Comparison of ENCODE assay signal across 35 cellular contexts in genomic region chr10:8122970-8123369, GRCh38.
DNase-seq lines count a peak whose midpoint lies in the region; ATAC-seq, FAIRE-seq and TF ChIP-seq lines count a peak whose summit lies in the region.
"Had no signal": no experiment of that assay in that cellular context is flagged by ENCODE, and none has a peak within 500 bp of the region (broad histone marks: within the 10 kb centered on the region; RNA-seq: fewer than 3 reads in every experiment).

No MANE protein-coding gene starts in this region.

- no peaks in the 10 kb centered on the region for H3K36me3 ChIP-seq in HEK293 (ENCODE audit: control insufficient read depth in 2 of 2, insufficient read depth in 1 of 2, low read length in 2 of 2)
- H3K36me3 ChIP-seq in K562 (ENCODE audit: control insufficient read depth, insufficient read depth, low read length): no peaks in the 10 kb centered on the region
- H3K36me3 ChIP-seq in upper lobe of left lung: no peaks in the 10 kb centered on the region
- H3K36me3 ChIP-seq in left ventricle myocardium inferior: no peaks in the 10 kb centered on the region
- H3K36me3 ChIP-seq: BE2C; BLaER1; BLaER1 treated with 17β-estradiol and CSF1 and Interleukin-3, amounts not matched to agents 10 nM and 100 nM had no signal

- no peak for ATAC-seq in activated T-cell treated with anti-CD3 and anti-CD28 coated beads, Interleukin-2, amount 50 U/mL, for 72 hours (replicated peaks in 1 of 2)
- no peak for ATAC-seq in K562
- no peak for ATAC-seq in upper lobe of left lung (ENCODE audit: low FRiP score in 2 of 2)
- ATAC-seq: A549; CD8-positive, alpha-beta T cell had no signal

- no peak for TF ChIP-seq RAD21 in K562 (CRISPR knock-in tag; conservative IDR thresholded peaks at IDR 0.05 in 1 of 2, IDR thresholded peaks at IDR 0.05 in 1 of 2)

- 8% methylated on average over 1 of the region's 1 CpG for WGBS in K562 (ENCODE audit: insufficient coverage, low coverage, missing lambda C conversion rate)
- 88 to 90% methylated on average over 1 of the region's 1 CpG for WGBS in upper lobe of left lung, 2 donors

- H3K36me3 Mint-ChIP-seq in activated T-cell treated with anti-CD3 and anti-CD28 coated beads, Interleukin-2, amount 50 U/mL, for 72 hours (ENCODE audit: insufficient read depth in 2 of 2): peaks cover 0 to 1% of the 10 kb centered on the region in 2 donors
- H3K36me3 Mint-ChIP-seq: CD14-positive monocyte; CD4-positive, alpha-beta memory T cell; CD4-positive, CD25-positive, alpha-beta regulatory T cell; CD8-positive, alpha-beta memory T cell; CD8-positive, alpha-beta T cell had no signal

- intact Hi-C loops in K562 (cut with micrococcal nuclease) (no loop called here), left ventricle myocardium inferior (cut with micrococcal nuclease) (no loop called here)

- TF ChIP-seq EP300 in K562 (IDR thresholded peaks at IDR 0.05; ENCODE audit: low read length) (no peak), upper lobe of left lung (IDR thresholded peaks at IDR 0.05) (no peak)

- H3K4me1 ChIP-seq in HEK293 (ENCODE audit: control insufficient read depth, insufficient read depth, low read length) (no peaks in the 10 kb centered on the region), K562 (replicated peaks in 1 of 2; ENCODE audit: control insufficient read depth in 2 of 2, insufficient read depth in 2 of 2, low read length in 2 of 2) (no peaks in the 10 kb centered on the region), upper lobe of left lung (no peaks in the 10 kb centered on the region), left ventricle myocardium inferior (no peaks in the 10 kb centered on the region)
- H3K4me1 ChIP-seq: A549; BE2C; BLaER1; BLaER1 treated with 17β-estradiol and CSF1 and Interleukin-3, amounts not matched to agents 10 nM and 100 nM had no signal

- no peak overlapping the region for H3K4me2 ChIP-seq in K562 (ENCODE audit: insufficient read depth, low read length)
- H3K4me2 ChIP-seq: A549; BLaER1; BLaER1 treated with 17β-estradiol and CSF1 and Interleukin-3, amounts not matched to agents 10 nM and 100 nM had no signal

- H3K4me3 ChIP-seq in HEK293 (ENCODE audit: low read depth, low read length) (no peak overlapping the region), K562 (no peak overlapping the region), upper lobe of left lung (no peak overlapping the region), left ventricle myocardium inferior (no peak overlapping the region)
- H3K4me3 ChIP-seq: A549; BLaER1; BLaER1 treated with 17β-estradiol and CSF1 and Interleukin-3, amounts not matched to agents 10 nM and 100 nM had no signal

- peak overlapping the region; percentile 89 for H3K27ac Mint-ChIP-seq in activated T-cell treated with anti-CD3 and anti-CD28 coated beads, Interleukin-2, amount 50 U/mL, for 72 hours
- H3K27ac Mint-ChIP-seq: B cell; CD14-positive monocyte; CD4-positive, alpha-beta T cell; CD4-positive, CD25-positive, alpha-beta regulatory T cell; CD8-positive, alpha-beta memory T cell; CD8-positive, alpha-beta T cell had no signal

- H3K9me3 ChIP-seq in HEK293 (ENCODE audit: control insufficient read depth, insufficient read depth, low read depth, low read length) (no peaks in the 10 kb centered on the region), K562 (replicated peaks; ENCODE audit: control insufficient read depth, insufficient read depth, low read depth, low read length) (0 out of 2 replicates have a peak, but pooled peaks cover 2% of the 10 kb centered on the region), upper lobe of left lung (no peaks in the 10 kb centered on the region), left ventricle myocardium inferior (replicated peaks) (no peaks in the 10 kb centered on the region)
- H3K9me3 ChIP-seq: A549; BE2C; BLaER1; BLaER1 treated with 17β-estradiol and CSF1 and Interleukin-3, amounts not matched to agents 10 nM and 100 nM; Caco-2 had no signal

- CTCF ChIA-PET in HEK293 (lab: Yijun Ruan, JAX) (no interaction called here), K562 (lab: Yijun Ruan, JAX; ENCODE audit: low intra/inter-chr PET ratio) (no interaction called here)

- TF ChIP-seq CTCF in HEK293 (tag by site-specific recombination; IDR thresholded peaks at IDR 0.05) (no peak), K562 (IDR thresholded peaks at IDR 0.05 in 2 of 3, conservative IDR thresholded peaks at IDR 0.05 in 1 of 3; ENCODE audit: insufficient read depth in 2 of 3, low read depth in 1 of 3, low read length in 3 of 3) (no peak), upper lobe of left lung (IDR thresholded peaks at IDR 0.05) (no peak), left ventricle myocardium inferior (IDR thresholded peaks at IDR 0.05; ENCODE audit: borderline replicate concordance) (no peak)

- H4K20me1 ChIP-seq in K562 (replicated peaks; ENCODE audit: control insufficient read depth, insufficient read depth, low read length): no peaks in the 10 kb centered on the region
- H4K20me1 ChIP-seq: BLaER1; BLaER1 treated with 17β-estradiol and CSF1 and Interleukin-3, amounts not matched to agents 10 nM and 100 nM had no signal

- H3K79me2 ChIP-seq in K562 (ENCODE audit: control insufficient read depth, insufficient read depth, low read length): no peaks in the 10 kb centered on the region

- FAIRE-seq in K562 (lab: Jason Lieb, UNC): no peak
- FAIRE-seq: A204.1, A549, D721Med had no signal

- in situ Hi-C loops in K562 (cut with MboI): no loop called here

- H3K9me3 Mint-ChIP-seq in activated T-cell treated with anti-CD3 and anti-CD28 coated beads, Interleukin-2, amount 50 U/mL, for 72 hours: no peaks in the 10 kb centered on the region
- H3K9me3 Mint-ChIP-seq: CD4-positive, alpha-beta T cell; CD4-positive, CD25-positive, alpha-beta regulatory T cell; CD8-positive, alpha-beta memory T cell; CD8-positive, alpha-beta T cell had no signal

- TF ChIP-seq POLR2A in K562 (conservative IDR thresholded peaks at IDR 0.05): no peak
- no peak for TF ChIP-seq POLR2A in upper lobe of left lung (IDR thresholded peaks at IDR 0.05)

- H3K27me3 ChIP-seq in K562 (ENCODE audit: control insufficient read depth in 2 of 2, insufficient read depth in 2 of 2, low read length in 2 of 2): no peaks in the 10 kb centered on the region
- no peaks in the 10 kb centered on the region for H3K27me3 ChIP-seq in upper lobe of left lung
- H3K27me3 ChIP-seq in left ventricle myocardium inferior (ENCODE audit: low read depth): peaks cover 11% of the 10 kb centered on the region
- H3K27me3 ChIP-seq: BE2C, BLaER1 had no signal

- H3K27me3 Mint-ChIP-seq in activated T-cell treated with anti-CD3 and anti-CD28 coated beads, Interleukin-2, amount 50 U/mL, for 72 hours (ENCODE audit: low read depth): peaks cover 7% of the 10 kb centered on the region
- H3K27me3 Mint-ChIP-seq: CD4-positive, alpha-beta memory T cell; CD4-positive, alpha-beta T cell; CD4-positive, CD25-positive, alpha-beta regulatory T cell had no signal

- H2AFZ ChIP-seq in K562 (ENCODE audit: low read depth, low read length): no peak overlapping the region

- no peak overlapping the region for H3K4me3 Mint-ChIP-seq in activated T-cell treated with anti-CD3 and anti-CD28 coated beads, Interleukin-2, amount 50 U/mL, for 72 hours
- H3K4me3 Mint-ChIP-seq: B cell; CD14-positive monocyte; CD4-positive, alpha-beta memory T cell; CD4-positive, alpha-beta T cell; CD4-positive, CD25-positive, alpha-beta regulatory T cell; CD8-positive, alpha-beta T cell had no signal

- POLR2A ChIA-PET in HEK293 (lab: Yijun Ruan, JAX) (no interaction called here), K562 (lab: Yijun Ruan, JAX) (no interaction called here)

- no peaks in the 10 kb centered on the region for H3K9me1 ChIP-seq in K562 (ENCODE audit: control insufficient read depth, insufficient read depth, low read length)

- H3K4me1 Mint-ChIP-seq in activated T-cell treated with anti-CD3 and anti-CD28 coated beads, Interleukin-2, amount 50 U/mL, for 72 hours (ENCODE audit: low read depth): no peaks in the 10 kb centered on the region
- H3K4me1 Mint-ChIP-seq: B cell, CD14-positive monocyte had no signal

- no peak overlapping the region for H3K9ac ChIP-seq in K562 (ENCODE audit: insufficient read depth in 1 of 2, low read depth in 2 of 2, low read length in 2 of 2)
- H3K9ac ChIP-seq: BLaER1; BLaER1 treated with 17β-estradiol and CSF1 and Interleukin-3, amounts not matched to agents 10 nM and 100 nM had no signal

- no peak for DNase-seq in activated T-cell treated with anti-CD3 and anti-CD28 coated beads, Interleukin-2, amount 50 U/mL, for 72 hours
- no peak for DNase-seq in activated T-cell treated with anti-CD3 and anti-CD28 coated beads for 4 hours
- no peak for DNase-seq in K562 (ENCODE audit: extremely low read depth in 1 of 4, low spot score in 3 of 4)
- DNase-seq in upper lobe of left lung: no peak
- no peak for DNase-seq in left ventricle myocardium inferior
- DNase-seq: 8988T; ACHN; AML-193; BE2C; C1 segment of cervical spinal cord; Caco-2; Calu3; CD4-positive, alpha-beta memory T cell; CD4-positive, alpha-beta T cell; CD4-positive, CD25-positive, alpha-beta regulatory T cell; CD8-positive, alpha-beta memory T cell; CD8-positive, alpha-beta T cell; COR-L47; DMS 273 treated with DMSO at 0.1 percent for 48 hours; DMS153; DMS53; DMS79; DMS79 treated with DMSO at 0.1 percent for 48 hours; DND-41; EL had no signal

- no TSS peak for BruUV-seq in K562 (replicated peaks; lab: Mats Ljungman, UMichigan)

- H3K27ac ChIP-seq in HEK293 (ENCODE audit: extremely low read depth, low read depth, low read length): no peak overlapping the region
- no peak overlapping the region for H3K27ac ChIP-seq in K562 (ENCODE audit: extremely low read depth, low read depth, low read length)
- no peak overlapping the region for H3K27ac ChIP-seq in upper lobe of left lung
- H3K27ac ChIP-seq in left ventricle myocardium inferior (replicated peaks): no peak overlapping the region
- H3K27ac ChIP-seq: 22Rv1; A549; BLaER1; BLaER1 treated with 17β-estradiol and CSF1 and Interleukin-3, amounts not matched to agents 10 nM and 100 nM; C4-2B had no signal

TF ChIP-seq in HEK293, 187 proteins besides CTCF, POLR2A, EP300 and RAD21 (continues in another document):
- TF ChIP-seq ZNF366 (tag by site-specific recombination; conservative IDR thresholded peaks at IDR 0.05) (peak; percentile 75), RBAK (tag by site-specific recombination; IDR thresholded peaks at IDR 0.05) (no peak)

TF ChIP-seq in K562, 482 proteins besides CTCF, POLR2A, EP300 and RAD21 (continues in another document):
- no peak for TF ChIP-seq POLR2H (tag; IDR thresholded peaks at IDR 0.05; ENCODE audit: low read depth)
